ENCODE assay signal across 1 cellular context in genomic region chr10:80463868-80464267, GRCh38.
TF ChIP-seq lines count a peak whose summit lies in the region.

No MANE protein-coding gene starts in this region.

TF ChIP-seq in H1, 55 proteins besides CTCF, POLR2A, EP300 and RAD21:
- no peak for TF ChIP-seq SP2 (IDR thresholded peaks at IDR 0.05; ENCODE audit: low read length)
- no peak for TF ChIP-seq MAX (IDR thresholded peaks at IDR 0.05)
- TF ChIP-seq SIN3A (conservative IDR thresholded peaks at IDR 0.05 in 1 of 2, IDR thresholded peaks at IDR 0.05 in 1 of 2; ENCODE audit: low read depth in 1 of 2, low read length in 2 of 2) = no peak
- TF ChIP-seq CBX8 (IDR thresholded peaks at IDR 0.05; ENCODE audit: borderline replicate concordance, low read depth, low read length) = no peak
- no peak for TF ChIP-seq CHD1 (IDR thresholded peaks at IDR 0.05; ENCODE audit: low read depth, low read length)
- no peak for TF ChIP-seq ZNF274 (IDR thresholded peaks at IDR 0.05; ENCODE audit: borderline replicate concordance, extremely low read depth, low read length)
- no peak for TF ChIP-seq NRF1 (IDR thresholded peaks at IDR 0.05; ENCODE audit: low read depth, low read length)
